Comparison of ENCODE assay signal across 8 cellular contexts in genomic region chr18:12702221-12703095, GRCh38. TPM values are rescaled to one million over a fixed set of nuclear protein-coding genes. Genes with fewer than 3 reads are reported as not detected.
DNase-seq lines count a peak whose midpoint lies in the region; ATAC-seq and TF ChIP-seq lines count a peak whose summit lies in the region.

CEP76 (minus strand) TSS chr18:12702723; CDS start chr18:12702548, 175 bp downstream.
PSMG2 (plus strand) TSS chr18:12703042; CDS start chr18:12703108, 66 bp downstream.

- no peaks in the 10 kb centered on the region for H3K27me3 Mint-ChIP-seq in activated naive CD8-positive, alpha-beta T cell treated with anti-CD3 and anti-CD28 coated beads for 36 hours

- H3K4me3 Mint-ChIP-seq in activated naive CD8-positive, alpha-beta T cell treated with anti-CD3 and anti-CD28 coated beads for 36 hours, result peak within 1 kb of the TSS; percentile 100

- H3K4me1 ChIP-seq in parathyroid adenoma, result peaks cover 8% of the 10 kb centered on the region
- peaks cover 6 to 17% of the 10 kb centered on the region in 2 donors for H3K4me1 ChIP-seq in thyroid gland

- H3K9me3 Mint-ChIP-seq in activated naive CD8-positive, alpha-beta T cell treated with anti-CD3 and anti-CD28 coated beads for 36 hours, result no peaks in the 10 kb centered on the region

- H3F3A ChIP-seq in SU-DHL-6 (ENCODE audit: insufficient read depth), result 0 out of 2 replicates have a peak, but pooled peaks cover 2% of the 10 kb centered on the region

- H3K36me3 ChIP-seq in SU-DHL-6 (ENCODE audit: low read length), result peaks cover 10% of the 10 kb centered on the region; the same call in 1 of the 2 replicates
- no peaks in the 10 kb centered on the region for H3K36me3 ChIP-seq in parathyroid adenoma (ENCODE audit: control insufficient read depth, insufficient read depth, low read length)
- H3K36me3 ChIP-seq in thyroid gland, result peaks cover under 1 to 13% of the 10 kb centered on the region in 2 donors

- WGBS in thyroid gland, 2 donors, result 0% methylated on average over 10 to 20 of the region's 89 CpGs

- H3K9me2 ChIP-seq in SU-DHL-6 (replicated peaks; ENCODE audit: insufficient read depth, low read length), result no peaks in the 10 kb centered on the region

- peak within 1 kb of the TSS; percentile 54 for H2AFZ ChIP-seq in SU-DHL-6 (ENCODE audit: low read depth, low read length, severe bottlenecking)
- H2AFZ ChIP-seq in parathyroid adenoma, result peak within 1 kb of the TSS; percentile 81

- H3K9me3 ChIP-seq in SU-DHL-6 (ENCODE audit: insufficient read depth, low read length) (no peaks in the 10 kb centered on the region), parathyroid adenoma (ENCODE audit: control insufficient read depth, low read length) (no peaks in the 10 kb centered on the region), thyroid gland (no peaks in the 10 kb centered on the region)

- peak within 1 kb of the TSS; percentile 75 for H3K27ac ChIP-seq in SU-DHL-6 (ENCODE audit: low read depth, low read length)
- H3K27ac ChIP-seq in parathyroid adenoma, result peak within 1 kb of the TSS; percentile 96
- H3K27ac ChIP-seq in thyroid gland, result peak within 1 kb of the TSS; percentile 97 to 99 (median 99)

- H4K20me1 ChIP-seq in SU-DHL-6 (ENCODE audit: low read depth, low read length), result no peaks in the 10 kb centered on the region

- peak within 1 kb of the TSS; percentile 79 for H3K4me3 ChIP-seq in SU-DHL-6 (ENCODE audit: insufficient read depth, low read length, poor library complexity, severe bottlenecking)
- peak within 1 kb of the TSS; percentile 86 for H3K4me3 ChIP-seq in parathyroid adenoma (ENCODE audit: low read depth, low read length)
- peak within 1 kb of the TSS; percentile 69 to 95 (median 80) for H3K4me3 ChIP-seq in thyroid gland (replicated peaks in 1 of 3)

- H3K9ac ChIP-seq in SU-DHL-6 (ENCODE audit: low read length) (peak within 1 kb of the TSS; percentile 95), parathyroid adenoma (peak within 1 kb of the TSS; percentile 93)

- peak within 1 kb of the TSS; percentile 98 for H3K27ac Mint-ChIP-seq in activated naive CD8-positive, alpha-beta T cell treated with anti-CD3 and anti-CD28 coated beads for 36 hours

- peak within 1 kb of the TSS; percentile 87 for H3K4me2 ChIP-seq in SU-DHL-6 (ENCODE audit: low read depth, low read length, poor library complexity, severe bottlenecking)
- peak within 1 kb of the TSS; percentile 66 for H3K4me2 ChIP-seq in parathyroid adenoma (ENCODE audit: low read length)

- H3K79me2 ChIP-seq in SU-DHL-6 (ENCODE audit: insufficient read depth, low read length) (peaks cover 45% of the 10 kb centered on the region), parathyroid adenoma (peaks cover 25% of the 10 kb centered on the region)

- TF ChIP-seq CTCF in GM10266 (IDR thresholded peaks at IDR 0.05; ENCODE audit: control insufficient read depth, insufficient read depth, low read depth, missing control alignments), result no peak
- TF ChIP-seq CTCF in SU-DHL-6 (IDR thresholded peaks at IDR 0.05; ENCODE audit: insufficient read depth, low read length, poor library complexity, severe bottlenecking), result no peak
- no peak for TF ChIP-seq CTCF in parathyroid adenoma (IDR thresholded peaks at IDR 0.05)
- peak in 1 of 6 experiments; percentile 8 for TF ChIP-seq CTCF in thyroid gland (IDR thresholded peaks at IDR 0.05)

- DNase-seq in GM10266 (ENCODE audit: extremely low spot score) (peak; percentile 91), NCI-H1092 (lab: John Stamatoyannopoulos, UW) (peak; percentile 74), Right ventricle myocardium inferior (ENCODE audit: missing footprints) (peak; percentile 97), thyroid gland (peak; percentile 86 to 92)
- DNase-seq in activated naive CD8-positive, alpha-beta T cell treated with anti-CD3 and anti-CD28 coated beads for 36 hours, result peak; percentile 87

- H3K36me3 Mint-ChIP-seq in activated naive CD8-positive, alpha-beta T cell treated with anti-CD3 and anti-CD28 coated beads for 36 hours, result peaks cover 28% of the 10 kb centered on the region

- ATAC-seq in HG02571 (IDR thresholded peaks at IDR 0.05; ENCODE audit: unreplicated experiment) (peak; percentile 83), Right ventricle myocardium inferior (peak; percentile 96)

- no peaks in the 10 kb centered on the region for H3K27me3 ChIP-seq in SU-DHL-6 (ENCODE audit: low read length)
- no peaks in the 10 kb centered on the region for H3K27me3 ChIP-seq in parathyroid adenoma (ENCODE audit: control insufficient read depth, insufficient read depth, low read length)
- no peaks in the 10 kb centered on the region for H3K27me3 ChIP-seq in thyroid gland

- peak in 1 of 2 donors; percentile 90 for TF ChIP-seq POLR2A in thyroid gland (IDR thresholded peaks at IDR 0.05)

- intact Hi-C loops in Right ventricle myocardium inferior (cut with DNase I) (no loop called here), thyroid gland (cut with DNase I) (no loop called here)

- H3K4me1 Mint-ChIP-seq in activated naive CD8-positive, alpha-beta T cell treated with anti-CD3 and anti-CD28 coated beads for 36 hours, result peaks cover 33% of the 10 kb centered on the region

RNA-seq across cellular contexts. Expression of gene CEP76, which starts in this region (rescaled TPM):
- 10 to 100 TPM; 14.4 to 16.8 TPM for total RNA-seq in activated naive CD8-positive, alpha-beta T cell treated with anti-CD3 and anti-CD28 coated beads for 36 hours
- total RNA-seq in Right ventricle myocardium inferior (3.4 TPM), thyroid gland (10 to 100 TPM in 1 of 4 donors, 1 to 10 TPM in 3; 7.0 to 10.0 (median 9.3) TPM)

RNA-seq across cellular contexts. Expression of gene PSMG2, which starts in this region (rescaled TPM):
- 100 to 1,000 TPM; 121 to 125 TPM for total RNA-seq in activated naive CD8-positive, alpha-beta T cell treated with anti-CD3 and anti-CD28 coated beads for 36 hours
- total RNA-seq in Right ventricle myocardium inferior (39.8 TPM), thyroid gland (10 to 100 TPM; 65.7 to 86.1 (median 69.7) TPM)

Comparison
In these comparisons a context has a peak if more than half of its experiments do, and no peak if none do; other contexts are left out.
1. Peak in every context shown above with its lines: DNase-seq, ATAC-seq, H3K4me3 ChIP-seq and H3K27ac ChIP-seq.